Comparison of ENCODE assay signal across 15 cellular contexts in genomic region chr7:80661729-80662128, GRCh38. TPM values are rescaled to one million over a fixed set of nuclear protein-coding genes. Genes with fewer than 3 reads are reported as not detected.
DNase-seq lines count a peak whose midpoint lies in the region; ATAC-seq and TF ChIP-seq lines count a peak whose summit lies in the region.
"Had no signal": no experiment of that assay in that cellular context is flagged by ENCODE, and none has a peak within 500 bp of the region (broad histone marks: within the 10 kb centered on the region; RNA-seq: fewer than 3 reads in every experiment).

No MANE protein-coding gene starts in this region.

- intact Hi-C loops in psoas muscle (cut with DNase I): no loop called here

- no peak for TF ChIP-seq POLR2A in erythroblast (IDR thresholded peaks at IDR 0.05; ENCODE audit: low read length)

- no peak overlapping the region for H3K4me3 Mint-ChIP-seq in type B pancreatic cell
- no peak overlapping the region for H3K4me3 Mint-ChIP-seq in activated T-helper 17 cell treated with anti-CD3 and anti-CD28 coated beads, Interleukin-2, amount 50 U/mL, for 72 hours

- H3K27me3 ChIP-seq in cardiac muscle cell: no peaks in the 10 kb centered on the region
- no peaks in the 10 kb centered on the region for H3K27me3 ChIP-seq in right atrium auricular region
- no peaks in the 10 kb centered on the region for H3K27me3 ChIP-seq in psoas muscle (ENCODE audit: insufficient read depth in 3 of 3, low read length in 2 of 3)

- H3K4me1 Mint-ChIP-seq in type B pancreatic cell (ENCODE audit: unreplicated experiment): peaks cover 4% of the 10 kb centered on the region
- no peaks in the 10 kb centered on the region for H3K4me1 Mint-ChIP-seq in activated T-helper 17 cell treated with anti-CD3 and anti-CD28 coated beads, Interleukin-2, amount 50 U/mL, for 72 hours

- no peaks in the 10 kb centered on the region for H3K27me3 Mint-ChIP-seq in type B pancreatic cell
- H3K27me3 Mint-ChIP-seq in activated T-helper 17 cell treated with anti-CD3 and anti-CD28 coated beads, Interleukin-2, amount 50 U/mL, for 72 hours: no peaks in the 10 kb centered on the region

- DNase-seq in cardiac muscle cell (ENCODE audit: low read depth in 1 of 2, low spot score in 1 of 2) (no peak), right atrium auricular region (ENCODE audit: low spot score) (no peak), NOMO-1 treated with dmso at 0.1 percent for 144 hours (lab: John Stamatoyannopoulos, UW; ENCODE audit: unreplicated experiment) (peak; percentile 37), erythroblast (lab: John Stamatoyannopoulos, UW) (peak; percentile 50 to 60), type B pancreatic cell (ENCODE audit: extremely low spot score, unreplicated experiment) (no peak), HCEC 1CT (no peak), psoas muscle (no peak)
- DNase-seq: activated naive CD4-positive, alpha-beta T cell treated with Interleukin-2 at 50 U/mL for 16 hours; foreskin melanocyte; NCI-H1417 treated with DMSO at 0.1 percent for 48 hours; NK-92 treated with Interleukin-12 subunit alpha and Interleukin-12 subunit beta, amount 100 ng/mL, for 24 hours; stimulated activated CD8-positive, alpha-beta memory T cell treated with anti-CD3 and anti-CD28 coated beads, Interleukin-4, amount 100 ng/mL, for 48 hours; T-helper 2 cell had no signal

- H3K36me3 Mint-ChIP-seq in type B pancreatic cell: no peaks in the 10 kb centered on the region
- H3K36me3 Mint-ChIP-seq in activated T-helper 17 cell treated with anti-CD3 and anti-CD28 coated beads, Interleukin-2, amount 50 U/mL, for 72 hours (ENCODE audit: low read depth): no peaks in the 10 kb centered on the region

- H3K9me3 ChIP-seq in cardiac muscle cell (ENCODE audit: low read depth) (no peaks in the 10 kb centered on the region), right atrium auricular region (no peaks in the 10 kb centered on the region), psoas muscle (no peaks in the 10 kb centered on the region)

- 77 to 84% (median 84%) methylated on average over 7 of the region's 7 CpGs for WGBS in psoas muscle, 3 donors

- peak; percentile 22 for TF ChIP-seq CTCF in cardiac muscle cell (IDR thresholded peaks at IDR 0.05; ENCODE audit: low read depth, low read length)
- TF ChIP-seq CTCF in right atrium auricular region (IDR thresholded peaks at IDR 0.05): no peak
- TF ChIP-seq CTCF in type B pancreatic cell (conservative IDR thresholded peaks at IDR 0.05): peak; percentile 41
- TF ChIP-seq CTCF in psoas muscle (IDR thresholded peaks at IDR 0.05): no peak

- ATAC-seq in activated T-helper 17 cell treated with anti-CD3 and anti-CD28 coated beads, Interleukin-2, amount 50 U/mL, for 72 hours (replicated peaks): no peak
- no peak for ATAC-seq in psoas muscle
- ATAC-seq: left lobe of liver had no signal

- H3K4me1 ChIP-seq in cardiac muscle cell (ENCODE audit: low read depth) (no peaks in the 10 kb centered on the region), right atrium auricular region (peaks cover 0 to 24% of the 10 kb centered on the region in 2 donors), psoas muscle (peaks cover 4% of the 10 kb centered on the region)

- no peak overlapping the region for H3K4me3 ChIP-seq in cardiac muscle cell
- no peak overlapping the region for H3K4me3 ChIP-seq in right atrium auricular region
- no peak overlapping the region for H3K4me3 ChIP-seq in psoas muscle

- H3K27ac Mint-ChIP-seq in type B pancreatic cell: no peak overlapping the region
- H3K27ac Mint-ChIP-seq in activated T-helper 17 cell treated with anti-CD3 and anti-CD28 coated beads, Interleukin-2, amount 50 U/mL, for 72 hours: no peak overlapping the region

- no peak overlapping the region for H3K27ac ChIP-seq in cardiac muscle cell
- H3K27ac ChIP-seq in right atrium auricular region: peak overlapping the region in 1 of 2 donors; percentile 61
- H3K27ac ChIP-seq in psoas muscle: no peak overlapping the region

- H3K36me3 ChIP-seq in cardiac muscle cell (no peaks in the 10 kb centered on the region), right atrium auricular region (peaks cover 53% of the 10 kb centered on the region), psoas muscle (ENCODE audit: insufficient read depth in 1 of 2, low read depth in 1 of 2) (peaks cover 5 to 79% of the 10 kb centered on the region in 2 donors)

- no peaks in the 10 kb centered on the region for H3K9me3 Mint-ChIP-seq in type B pancreatic cell
- no peaks in the 10 kb centered on the region for H3K9me3 Mint-ChIP-seq in activated T-helper 17 cell treated with anti-CD3 and anti-CD28 coated beads, Interleukin-2, amount 50 U/mL, for 72 hours

RNA-seq across cellular contexts. Expression of gene CD36, which starts 23.3 kb away (rescaled TPM):
- total RNA-seq in cardiac muscle cell (1.1 TPM in 2 replicates), right atrium auricular region (1,000 to 10,000 TPM in 1 of 2 donors, 100 to 1,000 TPM in 1; 421 to 1,029 TPM), type B pancreatic cell (ENCODE audit: low replicate concordance) (6.7 and 32.2 TPM in 2 replicates), psoas muscle (100 to 1,000 TPM; 149 to 662 (median 240) TPM)
- polyA plus RNA-seq in cardiac muscle cell (2.4 and 4.2 TPM in 2 replicates), psoas muscle (100 to 1,000 TPM; 166 to 273 (median 171) TPM)
- total RNA-seq in activated T-helper 17 cell treated with anti-CD3 and anti-CD28 coated beads, Interleukin-2, amount 50 U/mL, for 72 hours: not detected

Comparison
In these comparisons a context has a peak if more than half of its experiments do, and no peak if none do; other contexts are left out.
1. CTCF ChIP-seq: peak in cardiac muscle cell (single experiment) and type B pancreatic cell (single experiment); none in right atrium auricular region (0 of 2) and psoas muscle (single experiment).
2. DNase-seq: peak in NOMO-1 treated with dmso at 0.1 percent for 144 hours (single experiment) and erythroblast (2 of 2); none in cardiac muscle cell (0 of 2), right atrium auricular region (single experiment), type B pancreatic cell (single experiment), HCEC 1CT (single experiment) and psoas muscle (0 of 2).